8 cellular contexts compared by ENCODE assay signal in genomic region chr1:203278087-203278884, GRCh38. TPM values are rescaled to one million over a fixed set of nuclear protein-coding genes. Genes with fewer than 3 reads are reported as not detected.
DNase-seq lines count a peak whose midpoint lies in the region; ATAC-seq and TF ChIP-seq lines count a peak whose summit lies in the region.

No MANE protein-coding gene starts in this region.

- H3K4me3 ChIP-seq in OCI-LY3 (ENCODE audit: low read length), result no peak overlapping the region

- no peaks in the 10 kb centered on the region for H3K27me3 ChIP-seq in OCI-LY3 (ENCODE audit: low read depth, low read length)

- H3K9ac ChIP-seq in OCI-LY3 (ENCODE audit: low read length), result no peak overlapping the region

- no peaks in the 10 kb centered on the region for H3K36me3 ChIP-seq in OCI-LY3 (replicated peaks; ENCODE audit: low read depth, low read length)

- peak overlapping the region; percentile 82 for H3K27ac Mint-ChIP-seq in activated CD8-positive, alpha-beta memory T cell treated with anti-CD3 and anti-CD28 coated beads, Interleukin-2, amount 10 ng/mL, durations not matched to agents 7 days and 5 days
- H3K27ac Mint-ChIP-seq in chondrocyte (ENCODE audit: unreplicated experiment), result peak overlapping the region; percentile 99
- peak overlapping the region; percentile 90 for H3K27ac Mint-ChIP-seq in stimulated activated naive B cell treated with anti-CD40 and anti-IgM and Interleukin-4, amounts not matched to agents 10 μg/mL and 1 μg/mL and 100 μg/mL, for 72 hours

- peak overlapping the region; percentile 7; the same call in 1 of the 2 replicates for H2AFZ ChIP-seq in OCI-LY3 (ENCODE audit: low read depth, low read length)

- H3K79me2 ChIP-seq in OCI-LY3 (ENCODE audit: low read length), result peaks cover 4% of the 10 kb centered on the region; the same call in 1 of the 2 replicates

- ATAC-seq in activated CD8-positive, alpha-beta memory T cell treated with anti-CD3 and anti-CD28 coated beads, Interleukin-2, amount 10 ng/mL, durations not matched to agents 7 days and 5 days, result peak; percentile 41
- ATAC-seq in left colon (peak; percentile 44), GM21529 (IDR thresholded peaks at IDR 0.05; ENCODE audit: unreplicated experiment) (no peak)
- peak; percentile 12 to 21 for ATAC-seq in stimulated activated naive B cell treated with anti-CD40 and anti-IgM and Interleukin-4, amounts not matched to agents 10 μg/mL and 1 μg/mL and 100 μg/mL, for 72 hours (replicated peaks)

- TF ChIP-seq CTCF in OCI-LY3 (IDR thresholded peaks at IDR 0.05; ENCODE audit: low read depth, low read length) (no peak), chondrocyte (IDR thresholded peaks at IDR 0.05) (no peak)

- no peaks in the 10 kb centered on the region for H3K27me3 Mint-ChIP-seq in activated CD8-positive, alpha-beta memory T cell treated with anti-CD3 and anti-CD28 coated beads, Interleukin-2, amount 10 ng/mL, durations not matched to agents 7 days and 5 days
- H3K27me3 Mint-ChIP-seq in chondrocyte (ENCODE audit: low read depth), result no peaks in the 10 kb centered on the region
- no peaks in the 10 kb centered on the region for H3K27me3 Mint-ChIP-seq in stimulated activated naive B cell treated with anti-CD40 and anti-IgM and Interleukin-4, amounts not matched to agents 10 μg/mL and 1 μg/mL and 100 μg/mL, for 72 hours

- no peak overlapping the region for H3K27ac ChIP-seq in OCI-LY3 (ENCODE audit: low read length)

- H4K20me1 ChIP-seq in OCI-LY3 (ENCODE audit: insufficient read depth, low read length), result no peaks in the 10 kb centered on the region

- CTCF ChIA-PET in activated CD8-positive, alpha-beta memory T cell treated with anti-CD3 and anti-CD28 coated beads, Interleukin-2, amount 10 ng/mL, durations not matched to agents 7 days and 5 days (lab: Charles Lee), result interaction anchor here (1.4 to 21.9 kb wide), 6 partner anchors 10 to 62 kb away, joined by 4 to 806 read pairs (median 76); partner anchors contain the start of gene BTG2

- no peak for DNase-seq in activated CD8-positive, alpha-beta memory T cell treated with anti-CD3 and anti-CD28 coated beads, Interleukin-2, amount 10 ng/mL, durations not matched to agents 7 days and 5 days
- no peak for DNase-seq in activated CD8-positive, alpha-beta memory T cell treated with anti-CD3 and anti-CD28 coated beads for 24 hours
- DNase-seq in chondrocyte (ENCODE audit: low spot score) (no peak), left colon (peak; percentile 75 to 91)
- DNase-seq in stimulated activated naive B cell treated with anti-CD40 and anti-IgM and Interleukin-4, amounts not matched to agents 10 μg/mL and 1 μg/mL and 100 μg/mL, for 72 hours, result no peak
- no peak for DNase-seq in stimulated activated CD4-positive, alpha-beta T cell treated with anti-CD3 and anti-CD28 coated beads, Interleukin-4, amount 100 ng/mL, for 24 hours

- no peak overlapping the region for H3K4me3 Mint-ChIP-seq in activated CD8-positive, alpha-beta memory T cell treated with anti-CD3 and anti-CD28 coated beads, Interleukin-2, amount 10 ng/mL, durations not matched to agents 7 days and 5 days
- H3K4me3 Mint-ChIP-seq in chondrocyte (ENCODE audit: unreplicated experiment), result peak overlapping the region; percentile 67
- H3K4me3 Mint-ChIP-seq in stimulated activated naive B cell treated with anti-CD40 and anti-IgM and Interleukin-4, amounts not matched to agents 10 μg/mL and 1 μg/mL and 100 μg/mL, for 72 hours, result peak overlapping the region; percentile 46

- H3K4me1 ChIP-seq in OCI-LY3 (ENCODE audit: low read length), result peaks cover 43% of the 10 kb centered on the region

- intact Hi-C loops in left colon (cut with DNase I, micrococcal nuclease), result no loop called here

- no peaks in the 10 kb centered on the region for H3K9me3 ChIP-seq in OCI-LY3 (ENCODE audit: insufficient read depth, low read length)

- no peaks in the 10 kb centered on the region for H3K36me3 Mint-ChIP-seq in activated CD8-positive, alpha-beta memory T cell treated with anti-CD3 and anti-CD28 coated beads, Interleukin-2, amount 10 ng/mL, durations not matched to agents 7 days and 5 days
- H3K36me3 Mint-ChIP-seq in chondrocyte (ENCODE audit: low read depth), result no peaks in the 10 kb centered on the region
- peaks cover 0 to 4% of the 10 kb centered on the region in 2 donors for H3K36me3 Mint-ChIP-seq in stimulated activated naive B cell treated with anti-CD40 and anti-IgM and Interleukin-4, amounts not matched to agents 10 μg/mL and 1 μg/mL and 100 μg/mL, for 72 hours

- no peak overlapping the region for H3K4me2 ChIP-seq in OCI-LY3 (ENCODE audit: low read length)

- H3K4me1 Mint-ChIP-seq in activated CD8-positive, alpha-beta memory T cell treated with anti-CD3 and anti-CD28 coated beads, Interleukin-2, amount 10 ng/mL, durations not matched to agents 7 days and 5 days, result peaks cover 59% of the 10 kb centered on the region
- H3K4me1 Mint-ChIP-seq in chondrocyte (ENCODE audit: low read depth), result peaks cover 43% of the 10 kb centered on the region
- H3K4me1 Mint-ChIP-seq in stimulated activated naive B cell treated with anti-CD40 and anti-IgM and Interleukin-4, amounts not matched to agents 10 μg/mL and 1 μg/mL and 100 μg/mL, for 72 hours, result peaks cover 63 to 86% of the 10 kb centered on the region in 2 donors

- H3K9me3 Mint-ChIP-seq in activated CD8-positive, alpha-beta memory T cell treated with anti-CD3 and anti-CD28 coated beads, Interleukin-2, amount 10 ng/mL, durations not matched to agents 7 days and 5 days (ENCODE audit: low read depth), result no peaks in the 10 kb centered on the region
- H3K9me3 Mint-ChIP-seq in chondrocyte (ENCODE audit: low read depth), result no peaks in the 10 kb centered on the region
- no peaks in the 10 kb centered on the region for H3K9me3 Mint-ChIP-seq in stimulated activated naive B cell treated with anti-CD40 and anti-IgM and Interleukin-4, amounts not matched to agents 10 μg/mL and 1 μg/mL and 100 μg/mL, for 72 hours

RNA-seq across cellular contexts. Expression of gene BTG2, which starts 27.0 kb away (rescaled TPM):
- 100 to 1,000 TPM in 1 of 2 experiments, 10 to 100 TPM in 1; 72.2 to 142 TPM for total RNA-seq in activated CD8-positive, alpha-beta memory T cell treated with anti-CD3 and anti-CD28 coated beads, Interleukin-2, amount 10 ng/mL, durations not matched to agents 7 days and 5 days
- total RNA-seq in chondrocyte, result 33.2 to 41.3 TPM (median 39.9 TPM) in 3 replicates
- 10 to 100 TPM; 70.5 to 76.9 TPM for total RNA-seq in left colon

RNA-seq across cellular contexts. Expression of gene CHIT1, which starts 48.8 kb away (rescaled TPM):
- total RNA-seq in activated CD8-positive, alpha-beta memory T cell treated with anti-CD3 and anti-CD28 coated beads, Interleukin-2, amount 10 ng/mL, durations not matched to agents 7 days and 5 days, result under 1 TPM; 0.41 to 0.94 TPM
- total RNA-seq in chondrocyte (not detected in 3 replicates), left colon (under 1 TPM in 1 of 2 donors, not detected in 1; 0.40 TPM)

Comparison
In these comparisons a context has a peak if more than half of its experiments do, and no peak if none do; other contexts are left out.
1. DNase-seq: peak in left colon (2 of 2); none in activated CD8-positive, alpha-beta memory T cell treated with anti-CD3 and anti-CD28 coated beads, Interleukin-2, amount 10 ng/mL, durations not matched to agents 7 days and 5 days (single experiment), activated CD8-positive, alpha-beta memory T cell treated with anti-CD3 and anti-CD28 coated beads for 24 hours (single experiment), chondrocyte (single experiment), stimulated activated naive B cell treated with anti-CD40 and anti-IgM and Interleukin-4, amounts not matched to agents 10 μg/mL and 1 μg/mL and 100 μg/mL, for 72 hours (single experiment) and stimulated activated CD4-positive, alpha-beta T cell treated with anti-CD3 and anti-CD28 coated beads, Interleukin-4, amount 100 ng/mL, for 24 hours (single experiment).
2. Peak in every context shown above with its lines, with median percentiles within 50 percentile points of each other: H3K27ac Mint-ChIP-seq.